In the genomic region with DNA sequence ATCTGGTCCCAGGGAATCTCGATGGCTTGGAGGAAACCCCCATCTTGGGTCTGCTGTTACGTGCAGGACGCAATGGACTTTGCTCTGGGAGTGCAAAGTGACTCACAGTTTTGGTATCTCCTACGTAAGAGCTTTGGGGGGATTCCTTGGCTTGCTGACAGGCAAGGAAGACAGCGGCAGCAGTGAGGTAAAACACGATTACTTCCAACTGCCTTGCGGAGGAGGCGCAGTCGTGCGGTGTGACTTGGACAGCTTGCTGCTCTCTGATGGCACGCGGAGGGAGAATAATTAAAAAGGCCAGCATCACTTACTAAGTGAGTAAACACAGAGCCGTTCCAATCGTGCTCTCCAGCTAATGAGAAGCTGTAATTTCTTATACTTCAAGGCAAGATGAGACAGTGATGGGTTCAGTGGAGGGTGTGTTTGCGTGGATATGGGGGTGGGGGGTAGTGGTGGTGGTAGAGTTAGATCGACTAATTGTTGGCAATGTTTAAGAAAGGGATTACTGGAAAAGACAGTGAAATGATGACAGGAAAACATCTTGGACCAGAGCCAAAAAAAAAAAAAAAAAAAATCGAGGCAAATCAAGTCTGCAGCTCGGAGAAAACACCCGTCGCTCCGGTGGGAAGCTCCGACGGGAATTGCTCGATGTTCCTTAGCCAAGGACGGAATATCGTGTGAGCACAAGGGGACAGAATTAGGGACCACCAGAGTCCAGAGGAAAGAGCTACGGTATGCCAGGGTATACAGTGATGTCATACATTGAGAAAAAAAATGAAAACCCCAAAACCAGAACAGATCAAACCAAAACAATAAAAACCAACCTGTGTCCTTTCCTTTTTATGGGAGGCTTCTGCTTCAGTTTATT, we compare ENCODE assay signal across 10 cellular contexts.
DNase-seq lines count a peak whose midpoint lies in the region; ATAC-seq and TF ChIP-seq lines count a peak whose summit lies in the region.
"Had no signal": no experiment of that assay in that cellular context is flagged by ENCODE, and none has a peak within 500 bp of the region (broad histone marks: within the 10 kb centered on the region; RNA-seq: fewer than 3 reads in every experiment).

No MANE protein-coding gene starts in this region.

- H3K9me3 ChIP-seq in uterus: no peaks in the 10 kb centered on the region
- H3K9me3 ChIP-seq: right lobe of liver had no signal

- TF ChIP-seq POLR2A in uterus (IDR thresholded peaks at IDR 0.05): no peak

- DNase-seq in NCI-H82 (lab: John Stamatoyannopoulos, UW) (peak; percentile 50), NCI-H82 treated with DMSO at 0.1 percent for 48 hours (lab: John Stamatoyannopoulos, UW; ENCODE audit: unreplicated experiment) (no peak), brain microvascular endothelial cell (peak; percentile 96), left kidney (ENCODE audit: low read depth, low spot score) (peak; percentile 57), uterus (peak; percentile 78 to 82), posterior vena cava (ENCODE audit: low spot score) (no peak)
- DNase-seq: CD4-positive, alpha-beta T cell had no signal

- in situ Hi-C loops in brain microvascular endothelial cell (cut with HindIII; ENCODE audit: low pct_ligation_motif_present, low sequenced_read_pairs): no loop called here

- H3K27me3 ChIP-seq in brain microvascular endothelial cell (replicated peaks) (no peaks in the 10 kb centered on the region), uterus (no peaks in the 10 kb centered on the region)
- H3K27me3 ChIP-seq: right lobe of liver had no signal

- no peaks in the 10 kb centered on the region for H3K4me1 ChIP-seq in uterus
- H3K4me1 ChIP-seq: right lobe of liver had no signal

- no peaks in the 10 kb centered on the region for H3K36me3 ChIP-seq in brain microvascular endothelial cell (replicated peaks)
- H3K36me3 ChIP-seq in uterus: no peaks in the 10 kb centered on the region
- H3K36me3 ChIP-seq: right lobe of liver had no signal

- no peak for ATAC-seq in GM21390 (IDR thresholded peaks at IDR 0.05; ENCODE audit: unreplicated experiment)
- no peak for ATAC-seq in GM19023 (IDR thresholded peaks at IDR 0.05; ENCODE audit: unreplicated experiment)

- H3K4me3 ChIP-seq in brain microvascular endothelial cell (ENCODE audit: low read depth, low read length): peak overlapping the region; percentile 13
- peak overlapping the region; percentile 10 to 13 for H3K4me3 ChIP-seq in uterus
- H3K4me3 ChIP-seq: right lobe of liver had no signal

- intact Hi-C loops in uterus (cut with DNase I; ENCODE audit: low total_unique reads): no loop called here
- intact Hi-C loops in posterior vena cava (cut with DNase I): no loop called here

- TF ChIP-seq CTCF in brain microvascular endothelial cell (IDR thresholded peaks at IDR 0.05; ENCODE audit: low read depth, low read length, missing control alignments) (no peak), uterus (IDR thresholded peaks at IDR 0.05) (no peak)

- peak overlapping the region; percentile 62 for H3K27ac ChIP-seq in brain microvascular endothelial cell
- H3K27ac ChIP-seq in uterus: peak overlapping the region; percentile 51 to 68
- H3K27ac ChIP-seq: right lobe of liver had no signal

Comparison
In these comparisons a context has a peak if more than half of its experiments do, and no peak if none do; other contexts are left out.
1. DNase-seq: peak in NCI-H82 (single experiment), brain microvascular endothelial cell (single experiment), left kidney (single experiment) and uterus (2 of 2); none in NCI-H82 treated with DMSO at 0.1 percent for 48 hours (single experiment) and posterior vena cava (single experiment).